In the genomic region with DNA sequence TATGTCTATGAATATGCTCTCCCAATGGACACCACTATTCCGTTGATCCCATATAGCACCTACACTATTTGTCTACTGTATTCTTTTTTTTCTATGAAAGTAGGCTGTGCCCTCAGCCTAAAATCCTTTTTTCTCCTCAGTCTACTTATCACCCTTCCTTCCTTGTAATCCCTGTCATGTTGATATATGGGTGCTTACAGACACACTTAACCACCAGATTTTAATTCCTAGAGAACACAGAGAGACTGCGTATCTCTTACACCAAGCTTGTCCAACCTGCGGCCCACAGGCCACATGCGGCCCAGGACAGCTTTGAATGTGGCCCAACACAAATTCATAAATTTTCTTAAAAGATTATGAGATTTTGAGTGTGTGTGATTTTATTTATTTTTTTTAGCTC, we compare ENCODE assay signal across 17 cellular contexts.
DNase-seq lines count a peak whose midpoint lies in the region; FAIRE-seq and TF ChIP-seq lines count a peak whose summit lies in the region.
"Had no signal": no experiment of that assay in that cellular context is flagged by ENCODE, and none has a peak within 500 bp of the region (broad histone marks: within the 10 kb centered on the region; RNA-seq: fewer than 3 reads in every experiment).

No MANE protein-coding gene starts in this region.

- H3K27me3 ChIP-seq in astrocyte (ENCODE audit: insufficient read depth, low read length) (no peaks in the 10 kb centered on the region), vagina (no peaks in the 10 kb centered on the region)

- DNase-seq in NCI-H82 (lab: John Stamatoyannopoulos, UW) (peak; percentile 92), astrocyte (ENCODE audit: low read depth) (peak; percentile 51), fibroblast of villous mesenchyme (ENCODE audit: low read depth) (peak; percentile 91), NCI-H1436 treated with DMSO at 0.1 percent for 48 hours (lab: John Stamatoyannopoulos, UW) (no peak), SIG-M5 (lab: John Stamatoyannopoulos, UW) (no peak), vagina (ENCODE audit: extremely low spot score in 2 of 2) (no peak), NCI-H2107 (lab: John Stamatoyannopoulos, UW) (no peak)
- DNase-seq: CD8-positive, alpha-beta T cell; COR-L47; DMS53; GF-D8; H7 had no signal

- no peaks in the 10 kb centered on the region for H4K20me1 ChIP-seq in astrocyte (ENCODE audit: insufficient read depth, low read length)

- no peak overlapping the region for H3K27ac ChIP-seq in astrocyte (ENCODE audit: low read depth, low read length)
- H3K27ac ChIP-seq in vagina = no peak overlapping the region
- H3K27ac ChIP-seq: A549 had no signal

- H2AFZ ChIP-seq in astrocyte (ENCODE audit: low read depth, low read length) = no peak overlapping the region
- H2AFZ ChIP-seq: GM23338 had no signal

- FAIRE-seq in astrocyte (lab: Jason Lieb, UNC) = no peak
- FAIRE-seq: A549, GM18507 had no signal

- no peak overlapping the region for H3K9ac ChIP-seq in astrocyte (ENCODE audit: low read length)

- H3K36me3 ChIP-seq in astrocyte (ENCODE audit: insufficient read depth, low read length) (no peaks in the 10 kb centered on the region), vagina (peaks cover 0 to 4% of the 10 kb centered on the region in 2 donors)

- H3K27ac Mint-ChIP-seq in astrocyte (ENCODE audit: unreplicated experiment) = no peak overlapping the region
- H3K27ac Mint-ChIP-seq: CD8-positive, alpha-beta T cell; GM23338; IgD-negative memory B cell had no signal

- H3K4me3 ChIP-seq in astrocyte (ENCODE audit: insufficient read depth, low read depth, low read length) = no peak overlapping the region
- no peak overlapping the region for H3K4me3 ChIP-seq in fibroblast of villous mesenchyme (ENCODE audit: low read depth, low read length)
- no peak overlapping the region for H3K4me3 ChIP-seq in vagina
- H3K4me3 ChIP-seq: A549, GM23338 had no signal

- H3K79me2 ChIP-seq in astrocyte (ENCODE audit: insufficient read depth, low read length) = no peaks in the 10 kb centered on the region

- no peaks in the 10 kb centered on the region for H3K9me3 Mint-ChIP-seq in astrocyte (ENCODE audit: unreplicated experiment)
- H3K9me3 Mint-ChIP-seq: CD14-positive monocyte; CD8-positive, alpha-beta T cell; GM23338 had no signal

- intact Hi-C loops in vagina (cut with DNase I) = no loop called here

- H3K4me1 Mint-ChIP-seq in astrocyte (ENCODE audit: low read depth, unreplicated experiment) = peaks cover 32% of the 10 kb centered on the region
- H3K4me1 Mint-ChIP-seq: CD14-positive monocyte, IgD-negative memory B cell had no signal

- H3K4me1 ChIP-seq in astrocyte (ENCODE audit: insufficient read depth, low read length) (peaks cover 16% of the 10 kb centered on the region), vagina (peaks cover 8% of the 10 kb centered on the region)
- H3K4me1 ChIP-seq: A549 had no signal

- no peak overlapping the region for H3K4me2 ChIP-seq in astrocyte (ENCODE audit: low read length)
- H3K4me2 ChIP-seq: A549, GM23338 had no signal

- peaks cover 3% of the 10 kb centered on the region for H3K36me3 Mint-ChIP-seq in astrocyte (ENCODE audit: low read depth, unreplicated experiment)
- H3K36me3 Mint-ChIP-seq: CD8-positive, alpha-beta T cell had no signal

- H3K4me3 Mint-ChIP-seq in astrocyte (ENCODE audit: unreplicated experiment) = no peak overlapping the region
- H3K4me3 Mint-ChIP-seq: CD14-positive monocyte; CD8-positive, alpha-beta T cell; GM23338; IgD-negative memory B cell had no signal

- no peaks in the 10 kb centered on the region for H3K27me3 Mint-ChIP-seq in astrocyte (ENCODE audit: low read depth, unreplicated experiment)
- H3K27me3 Mint-ChIP-seq: IgD-negative memory B cell had no signal

- H3K9me3 ChIP-seq in astrocyte (ENCODE audit: insufficient read depth, low read depth, low read length) (no peaks in the 10 kb centered on the region), vagina (no peaks in the 10 kb centered on the region)
- H3K9me3 ChIP-seq: A549 had no signal

- no peak for TF ChIP-seq POLR2A in vagina (IDR thresholded peaks at IDR 0.05)

- TF ChIP-seq CTCF in astrocyte (IDR thresholded peaks at IDR 0.05; ENCODE audit: insufficient read depth, low read depth, low read length) = no peak
- no peak for TF ChIP-seq CTCF in fibroblast of villous mesenchyme (IDR thresholded peaks at IDR 0.05; ENCODE audit: insufficient read depth, low read depth, low read length)
- no peak for TF ChIP-seq CTCF in vagina (IDR thresholded peaks at IDR 0.05)

Comparison
In these comparisons a context has a peak if more than half of its experiments do, and no peak if none do; other contexts are left out.
1. DNase-seq: peak in NCI-H82 (single experiment), astrocyte (single experiment) and fibroblast of villous mesenchyme (single experiment); none in NCI-H1436 treated with DMSO at 0.1 percent for 48 hours (single experiment), SIG-M5 (single experiment), vagina (0 of 2) and NCI-H2107 (single experiment).